7 cellular contexts compared by ENCODE assay signal in the genomic region with DNA sequence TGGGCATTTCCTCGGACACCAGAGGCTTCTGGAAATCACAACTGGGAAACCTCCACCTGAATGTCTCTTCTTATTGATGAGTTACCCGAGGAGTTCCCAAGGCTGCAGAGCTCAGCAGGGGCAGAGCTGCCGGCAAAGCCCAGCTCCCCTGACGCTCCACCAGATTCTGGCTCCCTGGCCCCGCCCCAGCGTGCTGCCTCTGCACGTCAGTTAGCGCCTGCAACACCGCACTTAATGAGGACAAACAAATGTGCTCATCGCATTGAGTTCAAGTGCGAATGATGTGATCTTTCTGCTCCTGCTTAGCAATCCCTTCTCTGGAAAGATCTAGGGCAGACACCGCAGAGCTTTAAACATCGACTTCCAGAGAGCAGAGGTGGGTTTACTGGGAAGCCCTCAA. TPM values are rescaled to one million over a fixed set of nuclear protein-coding genes. Genes with fewer than 3 reads are reported as not detected.
DNase-seq lines count a peak whose midpoint lies in the region; ATAC-seq and TF ChIP-seq lines count a peak whose summit lies in the region.

No MANE protein-coding gene starts in this region.

- ATAC-seq in IMR-90 (ENCODE audit: low read depth): peak; percentile 50
- peak; percentile 98 for ATAC-seq in WTC11
- ATAC-seq in natural killer cell treated with Interleukin-12 subunit alpha and Interleukin-12 subunit beta and Interleukin-15 and Interleukin-18, amount 100 ng/mL, for 72 hours: peak in 1 of 2 donors; percentile 53
- no peak for ATAC-seq in HG03280 (IDR thresholded peaks at IDR 0.05; ENCODE audit: unreplicated experiment)

- H3K9me3 Mint-ChIP-seq in WTC11: peaks cover 13% of the 10 kb centered on the region
- H3K9me3 Mint-ChIP-seq in natural killer cell treated with Interleukin-12 subunit alpha and Interleukin-12 subunit beta and Interleukin-15 and Interleukin-18, amount 100 ng/mL, for 72 hours: no peaks in the 10 kb centered on the region

- no peak overlapping the region for H3K9ac ChIP-seq in IMR-90 (ENCODE audit: low read depth, low read length)

- no peak for TF ChIP-seq POLR2A in IMR-90 (IDR thresholded peaks at IDR 0.05; ENCODE audit: low read depth, low read length)

- no peak overlapping the region for H3K18ac ChIP-seq in IMR-90 (ENCODE audit: low read depth, low read length)

- no peak overlapping the region for H2BK5ac ChIP-seq in IMR-90 (ENCODE audit: low read depth, low read length, poor library complexity, severe bottlenecking)

- no peaks in the 10 kb centered on the region for H4K20me1 ChIP-seq in IMR-90 (ENCODE audit: insufficient read depth, low read length)

- no peak overlapping the region for H2AK9ac ChIP-seq in IMR-90 (replicated peaks; ENCODE audit: low read depth, low read length, poor library complexity)

- peak overlapping the region; percentile 32; the same call in 1 of the 2 replicates for H3K27ac Mint-ChIP-seq in WTC11
- no peak overlapping the region for H3K27ac Mint-ChIP-seq in natural killer cell treated with Interleukin-12 subunit alpha and Interleukin-12 subunit beta and Interleukin-15 and Interleukin-18, amount 100 ng/mL, for 72 hours

- H2AK5ac ChIP-seq in IMR-90 (ENCODE audit: low read depth, low read length): no peak overlapping the region

- POLR2A ChIA-PET in IMR-90 (lab: Charles Lee; ENCODE audit: unreplicated experiment): no interaction called here
- POLR2A ChIA-PET in WTC11 (lab: Charles Lee): interaction anchor here (1.0 kb wide), 2 partner anchors 87 to 143 kb away, joined by 3 read pairs; no protein-coding TSS in a partner anchor

- BruUV-seq in IMR-90 (replicated peaks; lab: Mats Ljungman, UMichigan): no TSS peak

- peaks cover 13% of the 10 kb centered on the region for H3K4me1 Mint-ChIP-seq in WTC11
- H3K4me1 Mint-ChIP-seq in natural killer cell treated with Interleukin-12 subunit alpha and Interleukin-12 subunit beta and Interleukin-15 and Interleukin-18, amount 100 ng/mL, for 72 hours (ENCODE audit: low read depth in 2 of 2): no peaks in the 10 kb centered on the region

- H3K4me2 ChIP-seq in IMR-90 (ENCODE audit: low read depth, low read length): peak overlapping the region; percentile 94

- H3K9me3 ChIP-seq in IMR-90 (ENCODE audit: control insufficient read depth, insufficient read depth, low read length): no peaks in the 10 kb centered on the region
- H3K9me3 ChIP-seq in BE2C: no peaks in the 10 kb centered on the region

- CTCF ChIA-PET in IMR-90 (lab: Yijun Ruan, JAX) (no interaction called here), WTC11 (lab: Charles Lee) (interaction anchor here (0.6 to 2.5 kb wide), 8 partner anchors 8 to 135 kb away, joined by 3 to 12 read pairs (median 5); no protein-coding TSS in a partner anchor)

- H4K5ac ChIP-seq in IMR-90 (ENCODE audit: low read depth, low read length): no peak overlapping the region

- no peak overlapping the region for H2BK15ac ChIP-seq in IMR-90 (ENCODE audit: low read depth, low read length)

- in situ Hi-C loops in IMR-90 (cut with MboI; ENCODE audit: low sequenced_read_pairs): no loop called here

- peak overlapping the region; percentile 56 for H3K4me3 Mint-ChIP-seq in WTC11
- peak overlapping the region; percentile 4 for H3K4me3 Mint-ChIP-seq in natural killer cell treated with Interleukin-12 subunit alpha and Interleukin-12 subunit beta and Interleukin-15 and Interleukin-18, amount 100 ng/mL, for 72 hours

- H3K14ac ChIP-seq in IMR-90 (replicated peaks; ENCODE audit: low read depth, low read length): no peak overlapping the region

- intact Hi-C loops in IMR-90 (cut with micrococcal nuclease): no loop called here

- DNase-seq in IMR-90: peak; percentile 11
- DNase-seq in WTC11 (ENCODE audit: low spot score): peak; percentile 83
- no peak for DNase-seq in epithelial cell of proximal tubule (ENCODE audit: low read depth)
- no peak for DNase-seq in natural killer cell treated with Interleukin-12 subunit alpha and Interleukin-12 subunit beta and Interleukin-15 and Interleukin-18, amount 100 ng/mL, for 72 hours (ENCODE audit: low spot score)
- DNase-seq in LoVo (ENCODE audit: low spot score): no peak
- no peak for DNase-seq in BE2C

- H3K27me3 ChIP-seq in IMR-90 (ENCODE audit: control insufficient read depth, insufficient read depth, low read length): peaks cover 7% of the 10 kb centered on the region
- H3K27me3 ChIP-seq in BE2C: no peaks in the 10 kb centered on the region

- no peaks in the 10 kb centered on the region for H3K79me1 ChIP-seq in IMR-90 (ENCODE audit: low read depth in 1 of 2, low read length in 2 of 2)

- no peaks in the 10 kb centered on the region for H3K36me3 ChIP-seq in IMR-90 (ENCODE audit: control insufficient read depth, insufficient read depth, low read length)
- H3K36me3 ChIP-seq in BE2C: no peaks in the 10 kb centered on the region

- H3K56ac ChIP-seq in IMR-90 (ENCODE audit: extremely low read depth, insufficient read depth, low read length): no peak overlapping the region

- H3K9me1 ChIP-seq in IMR-90 (ENCODE audit: insufficient read depth, low read length): peaks cover 3% of the 10 kb centered on the region; the same call in 1 of the 2 replicates

- H3K23ac ChIP-seq in IMR-90 (ENCODE audit: low read depth, low read length): no peak overlapping the region; the same call in 1 of the 2 replicates

- no peak for TF ChIP-seq CTCF in IMR-90 (conservative IDR thresholded peaks at IDR 0.05; ENCODE audit: low read depth, low read length)
- TF ChIP-seq CTCF in WTC11 (IDR thresholded peaks at IDR 0.05): no peak
- TF ChIP-seq CTCF in epithelial cell of proximal tubule (conservative IDR thresholded peaks at IDR 0.05; ENCODE audit: low read depth, low read length): no peak
- TF ChIP-seq CTCF in BE2C (IDR thresholded peaks at IDR 0.05; ENCODE audit: low read depth, low read length): no peak

- H2AFZ ChIP-seq in IMR-90 (replicated peaks; ENCODE audit: low read length, poor library complexity): peak overlapping the region; percentile 76

- no peak overlapping the region for H4K8ac ChIP-seq in IMR-90 (ENCODE audit: low read depth in 2 of 2, low read length in 2 of 2)

- H3K36me3 Mint-ChIP-seq in WTC11: peaks cover 6% of the 10 kb centered on the region
- H3K36me3 Mint-ChIP-seq in natural killer cell treated with Interleukin-12 subunit alpha and Interleukin-12 subunit beta and Interleukin-15 and Interleukin-18, amount 100 ng/mL, for 72 hours: no peaks in the 10 kb centered on the region

- H3K4ac ChIP-seq in IMR-90 (ENCODE audit: low read depth, low read length): no peak overlapping the region

- no peak overlapping the region for H3K27ac ChIP-seq in IMR-90 (ENCODE audit: insufficient read depth, low read length)

- TF ChIP-seq RAD21 in IMR-90 (IDR thresholded peaks at IDR 0.05; ENCODE audit: low read length): no peak

- H2BK20ac ChIP-seq in IMR-90 (ENCODE audit: low read depth, low read length): no peak overlapping the region

- H2BK120ac ChIP-seq in IMR-90 (ENCODE audit: low read depth, low read length): no peak overlapping the region

- H3K4me1 ChIP-seq in IMR-90 (ENCODE audit: control insufficient read depth, insufficient read depth, low read length): peaks cover 9% of the 10 kb centered on the region; the same call in 1 of the 2 replicates
- H3K4me1 ChIP-seq in BE2C: no peaks in the 10 kb centered on the region

- no peak overlapping the region for H4K91ac ChIP-seq in IMR-90 (ENCODE audit: insufficient read depth, low read depth, low read length)

- H3K4me3 ChIP-seq in IMR-90 (ENCODE audit: insufficient read depth, low read depth, low read length): no peak overlapping the region
- H3K4me3 ChIP-seq in epithelial cell of proximal tubule (ENCODE audit: low read depth, low read length): peak overlapping the region; percentile 22
- H3K4me3 ChIP-seq in BE2C (ENCODE audit: low read depth, low read length): no peak overlapping the region

- no peaks in the 10 kb centered on the region for H3K27me3 Mint-ChIP-seq in WTC11 (ENCODE audit: low read depth)
- H3K27me3 Mint-ChIP-seq in natural killer cell treated with Interleukin-12 subunit alpha and Interleukin-12 subunit beta and Interleukin-15 and Interleukin-18, amount 100 ng/mL, for 72 hours: peaks cover 12 to 20% of the 10 kb centered on the region in 2 donors

- no CpG with 5 or more reads among the region's 13 CpGs for WGBS in IMR-90 (ENCODE audit: extremely low coverage in 2 of 2, insufficient read length in 1 of 2), 2 experiments

- dilution Hi-C loops in IMR-90 (cut with HindIII; ENCODE audit: low sequenced_read_pairs, unreplicated experiment): no loop called here

TF ChIP-seq in IMR-90, 13 proteins besides CTCF, POLR2A, EP300 and RAD21 (continues in another document):
- TF ChIP-seq CEBPB (IDR thresholded peaks at IDR 0.05; ENCODE audit: low read depth, low read length) (no peak), BHLHE40 (IDR thresholded peaks at IDR 0.05; ENCODE audit: low read depth, low read length) (no peak), NFE2L2 (IDR thresholded peaks at IDR 0.05; ENCODE audit: low read depth, low read length) (no peak), MAFK (IDR thresholded peaks at IDR 0.05; ENCODE audit: low read depth, low read length) (no peak)

TF ChIP-seq in WTC11, 78 proteins besides CTCF, POLR2A, EP300 and RAD21 (continues in another document):
- TF ChIP-seq TEAD1 (CRISPR knock-in tag; IDR thresholded peaks at IDR 0.05) (no peak), NFATC4 (CRISPR knock-in tag; IDR thresholded peaks at IDR 0.05) (no peak), ELF4 (CRISPR knock-in tag; IDR thresholded peaks at IDR 0.05; ENCODE audit: low read depth) (no peak), FOXK1 (CRISPR knock-in tag; IDR thresholded peaks at IDR 0.05) (no peak), FOXJ3 (CRISPR knock-in tag; IDR thresholded peaks at IDR 0.05; ENCODE audit: borderline replicate concordance) (no peak), GRHL2 (CRISPR knock-in tag; IDR thresholded peaks at IDR 0.05; ENCODE audit: insufficient replicate concordance, severe bottlenecking) (no peak)
- TF ChIP-seq, protein P1, sequence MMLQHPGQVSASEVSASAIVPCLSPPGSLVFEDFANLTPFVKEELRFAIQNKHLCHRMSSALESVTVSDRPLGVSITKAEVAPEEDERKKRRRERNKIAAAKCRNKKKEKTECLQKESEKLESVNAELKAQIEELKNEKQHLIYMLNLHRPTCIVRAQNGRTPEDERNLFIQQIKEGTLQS (CRISPR knock-in tag; conservative IDR thresholded peaks at IDR 0.05): no peak

RNA-seq across cellular contexts. Expression of a gene that starts 55.5 kb away (rescaled TPM):
- total RNA-seq in IMR-90 (2012; rRNA removed) (27.4 and 64.7 TPM in 2 replicates), WTC11 (2021) (20.7 to 23.0 TPM (median 22.2 TPM) in 3 replicates), epithelial cell of proximal tubule (8.8 and 32.9 TPM in 2 replicates)
- 7.1 and 7.2 TPM in 2 replicates for polyA plus RNA-seq in IMR-90 (2012; rRNA removed)
- 0.65 and 0.87 TPM in 2 replicates for polyA plus RNA-seq in IMR-90 (2012; cell fraction: cytosol; rRNA removed)
- 6.0 and 56.0 TPM in 2 replicates for polyA plus RNA-seq in IMR-90 (2012; cell fraction: nucleus; rRNA removed; ENCODE audit: low replicate concordance)
- 10 to 100 TPM; 70.9 to 74.1 TPM for total RNA-seq in natural killer cell treated with Interleukin-12 subunit alpha and Interleukin-12 subunit beta and Interleukin-15 and Interleukin-18, amount 100 ng/mL, for 72 hours
- polyA plus RNA-seq in BE2C (2012; ENCODE audit: insufficient read depth, insufficient read length, low read depth): 16.9 TPM

Comparison
In these comparisons a context has a peak if more than half of its experiments do, and no peak if none do; other contexts are left out.
1. DNase-seq: peak in IMR-90 (single experiment) and WTC11 (single experiment); none in epithelial cell of proximal tubule (single experiment), natural killer cell treated with Interleukin-12 subunit alpha and Interleukin-12 subunit beta and Interleukin-15 and Interleukin-18, amount 100 ng/mL, for 72 hours (single experiment), LoVo (single experiment) and BE2C (single experiment).